In genomic region chr6:118588626-118589025, GRCh38 we compare ENCODE assay signal across 1 cellular context.
TF ChIP-seq lines count a peak whose summit lies in the region.

No MANE protein-coding gene starts in this region.

TF ChIP-seq in GM23338, 12 proteins besides CTCF, POLR2A, EP300 and RAD21 (continued from another document):
- TF ChIP-seq REST (IDR thresholded peaks at IDR 0.05; ENCODE audit: unreplicated experiment): no peak
- no peak for TF ChIP-seq JUNB (IDR thresholded peaks at IDR 0.05; ENCODE audit: unreplicated experiment)
- TF ChIP-seq ZNF462 (CRISPR knock-in tag; IDR thresholded peaks at IDR 0.05): no peak
- TF ChIP-seq POLR2AphosphoS5 (IDR thresholded peaks at IDR 0.05; ENCODE audit: low read depth): no peak
